Comparison of ENCODE assay signal across 28 cellular contexts in the genomic region with DNA sequence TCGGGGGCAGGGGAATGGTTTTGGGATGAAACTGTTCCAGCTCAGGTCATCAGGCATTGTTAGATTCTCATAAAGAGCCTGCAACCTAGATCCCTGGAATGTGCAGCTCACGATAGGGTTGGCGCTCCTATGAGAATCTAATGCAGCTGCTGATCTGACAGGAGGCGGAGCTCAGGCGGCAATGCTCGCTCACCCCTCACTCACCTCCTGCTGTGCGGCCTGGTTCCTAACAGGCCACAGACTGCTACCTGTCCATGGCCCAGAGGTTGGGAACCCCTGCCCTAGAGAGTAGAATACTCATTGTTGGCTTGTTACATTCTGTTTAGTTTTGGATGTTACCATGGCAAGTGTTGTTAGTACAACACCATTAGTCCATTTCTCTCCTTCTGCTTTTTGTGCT.
"Had no signal": no experiment of that assay in that cellular context is flagged by ENCODE, and none has a peak within 500 bp of the region (broad histone marks: within the 10 kb centered on the region; RNA-seq: fewer than 3 reads in every experiment).

No MANE protein-coding gene starts in this region.

- H3K36me3 Mint-ChIP-seq: natural killer cell had no signal

- H3K27me3 Mint-ChIP-seq: naive B cell; progenitor cell of endocrine pancreas; stimulated activated naive B cell treated with anti-CD40 and anti-IgM and Interleukin-4, amounts not matched to agents 10 μg/mL and 1 μg/mL and 100 μg/mL, for 72 hours had no signal

- H3K27ac ChIP-seq: left lung, lower lobe of right lung, ovary, skin epidermis, stomach, testis, thyroid gland, transverse colon, upper lobe of left lung, vagina had no signal

- H3K4me1 Mint-ChIP-seq: immature natural killer cell; mesothelial cell of epicardium; naive B cell; stimulated activated naive B cell treated with anti-CD40 and anti-IgM and Interleukin-4, amounts not matched to agents 10 μg/mL and 1 μg/mL and 100 μg/mL, for 72 hours had no signal

- H3K27ac Mint-ChIP-seq: immature natural killer cell; mesothelial cell of epicardium; naive B cell; natural killer cell; nephron progenitor cell; progenitor cell of endocrine pancreas; stimulated activated naive B cell treated with anti-CD40 and anti-IgM and Interleukin-4, amounts not matched to agents 10 μg/mL and 1 μg/mL and 100 μg/mL, for 72 hours had no signal

- H3K9me3 ChIP-seq: left lung, lower lobe of right lung, ovary, testis, thyroid gland, transverse colon, upper lobe of left lung, vagina had no signal

- H3K4me3 ChIP-seq: left lung, lower lobe of right lung, ovary, skin epidermis, stomach, testis, thyroid gland, transverse colon, upper lobe of left lung, vagina had no signal

- H3K4me1 ChIP-seq: left lung, lower lobe of right lung, stomach, testis, thyroid gland, transverse colon, upper lobe of left lung had no signal

- H3K9me3 Mint-ChIP-seq: natural killer cell had no signal

- H3K4me3 Mint-ChIP-seq: immature natural killer cell; mesothelial cell of epicardium; naive B cell; natural killer cell; nephron progenitor cell; stimulated activated naive B cell treated with anti-CD40 and anti-IgM and Interleukin-4, amounts not matched to agents 10 μg/mL and 1 μg/mL and 100 μg/mL, for 72 hours had no signal

- H3K27me3 ChIP-seq: left lung, ovary, stomach, testis, thyroid gland, transverse colon, upper lobe of left lung, vagina had no signal

- H3K36me3 ChIP-seq: left lung, lower lobe of right lung, ovary, stomach, thyroid gland, transverse colon, upper lobe of left lung, vagina had no signal

- DNase-seq: hippocampal formation; immature natural killer cell; kidney; left colon; left lung; lower lobe of right lung; mammary epithelial cell; mesenchymal stem cell; naive B cell; natural killer cell; nephron progenitor cell; ovary; right cardiac atrium; stimulated activated CD4-positive, alpha-beta T cell treated with anti-CD3 and anti-CD28 coated beads, Interleukin-12 subunit alpha, Interleukin-12 subunit beta, amount 100 ng/mL, for 4 hours; stimulated activated CD4-positive, alpha-beta T cell treated with anti-CD3 and anti-CD28 coated beads, Interleukin-15, amount 100 ng/mL, for 24 hours; stimulated activated CD4-positive, alpha-beta T cell treated with anti-CD3 and anti-CD28 coated beads, Interleukin-2, amount 100 ng/mL, for 24 hours; stimulated activated CD4-positive, alpha-beta T cell treated with anti-CD3 and anti-CD28 coated beads, Interleukin-4, amount 100 ng/mL, for 1 hour; stimulated activated naive B cell treated with anti-CD40 and anti-IgM and Interleukin-4, amounts not matched to agents 10 μg/mL and 1 μg/mL and 100 μg/mL, for 72 hours; stimulated activated naive CD8-positive, alpha-beta T cell treated with anti-CD3 and anti-CD28 coated beads, Interleukin-15, Interleukin-2, amounts not matched to agents 100 U/mL and 50 U/mL, for 24 hours; stomach; testis; thyroid gland; transverse colon; upper lobe of left lung had no signal
